Comparison of ENCODE assay signal across 14 cellular contexts in the genomic region with DNA sequence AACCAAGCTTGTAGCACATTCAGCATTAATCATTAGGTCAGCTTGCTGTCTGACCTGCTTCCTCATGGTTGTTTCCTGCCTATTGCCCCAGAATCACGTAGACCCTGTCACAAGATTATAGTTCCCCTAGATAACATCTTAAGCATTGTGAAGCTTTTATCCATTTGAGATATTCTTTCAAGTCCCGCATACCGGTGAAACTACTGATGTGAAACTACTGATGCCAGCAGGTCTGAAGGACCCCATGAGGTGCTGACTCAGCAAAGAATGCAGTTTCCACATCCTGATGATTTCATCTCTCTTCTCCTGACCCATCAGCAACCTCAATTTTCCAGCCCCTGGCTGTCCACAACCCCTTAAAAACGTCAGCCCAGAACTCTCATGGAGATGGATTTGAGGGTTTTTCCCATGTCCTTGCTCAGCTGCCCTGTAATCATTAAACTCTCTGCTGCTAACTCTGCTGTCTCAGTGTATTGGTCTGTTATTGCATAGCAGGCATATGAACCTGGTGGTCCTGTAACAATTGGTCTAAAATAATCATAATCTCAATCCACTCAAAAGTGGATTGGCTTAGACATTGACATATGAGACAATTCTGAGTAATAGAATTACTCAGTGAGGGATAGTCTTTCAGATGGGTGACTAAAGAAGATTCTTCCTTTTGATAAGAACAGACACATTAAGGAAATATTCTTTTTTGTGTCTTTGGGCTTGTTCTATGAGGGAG. TPM values are rescaled to one million over a fixed set of nuclear protein-coding genes. Genes with fewer than 3 reads are reported as not detected.
DNase-seq lines count a peak whose midpoint lies in the region; ATAC-seq and TF ChIP-seq lines count a peak whose summit lies in the region.
"Had no signal": no experiment of that assay in that cellular context is flagged by ENCODE, and none has a peak within 500 bp of the region (broad histone marks: within the 10 kb centered on the region; RNA-seq: fewer than 3 reads in every experiment).

No MANE protein-coding gene starts in this region.

- CTCF ChIA-PET in IMR-90 (lab: Yijun Ruan, JAX): interaction anchor here (1.3 kb wide), 1 partner anchor 8 kb away, joined by 3 read pairs; no protein-coding TSS in a partner anchor

- intact Hi-C loops in IMR-90 (cut with micrococcal nuclease) (no loop called here), spleen (cut with DNase I; ENCODE audit: low total_unique reads) (no loop called here)

- no peak overlapping the region for H2BK15ac ChIP-seq in IMR-90 (ENCODE audit: low read depth, low read length)

- H2BK120ac ChIP-seq in IMR-90 (ENCODE audit: low read depth, low read length): no peak overlapping the region

- in situ Hi-C loops in IMR-90 (cut with MboI; ENCODE audit: low sequenced_read_pairs): no loop called here

- H3K27ac Mint-ChIP-seq in T-helper 17 cell: no peak overlapping the region
- H3K27ac Mint-ChIP-seq: CD4-positive, alpha-beta memory T cell had no signal

- ATAC-seq in IMR-90 (ENCODE audit: low read depth): no peak
- ATAC-seq in T-helper 17 cell: no peak
- no peak for ATAC-seq in HG03045 (IDR thresholded peaks at IDR 0.05; ENCODE audit: unreplicated experiment)
- ATAC-seq: gastroesophageal sphincter had no signal

- H2AK5ac ChIP-seq in IMR-90 (ENCODE audit: low read depth, low read length): no peak overlapping the region

- 70% methylated on average over 2 of the region's 4 CpGs; no CpG with 5 or more reads in 1 of the 2 experiments for WGBS in IMR-90 (ENCODE audit: extremely low coverage in 2 of 2, insufficient read length in 1 of 2), 2 experiments
- WGBS in spleen, 5 donors: 45 to 66% (median 49%) methylated on average over 4 of the region's 4 CpGs

- H2BK20ac ChIP-seq in IMR-90 (ENCODE audit: low read depth, low read length): no peak overlapping the region

- no peak overlapping the region for H3K23ac ChIP-seq in IMR-90 (ENCODE audit: low read depth, low read length)

- POLR2A ChIA-PET in IMR-90 (lab: Charles Lee; ENCODE audit: unreplicated experiment): no interaction called here

- H3K4me3 Mint-ChIP-seq in T-helper 17 cell: no peak overlapping the region

- no peak overlapping the region for H4K8ac ChIP-seq in IMR-90 (ENCODE audit: low read depth in 2 of 2, low read length in 2 of 2)

- H4K20me1 ChIP-seq in IMR-90 (ENCODE audit: insufficient read depth, low read length): no peaks in the 10 kb centered on the region

- H2AFZ ChIP-seq in IMR-90 (replicated peaks; ENCODE audit: low read length, poor library complexity): no peak overlapping the region

- H3K36me3 ChIP-seq in IMR-90 (ENCODE audit: control insufficient read depth, insufficient read depth, low read length): no peaks in the 10 kb centered on the region
- H3K36me3 ChIP-seq in spleen: peaks cover 0 to 24% (median 0%) of the 10 kb centered on the region in 6 donors

- H3K36me3 Mint-ChIP-seq in T-helper 17 cell (ENCODE audit: low read depth): peaks cover 4% of the 10 kb centered on the region

- TF ChIP-seq RAD21 in IMR-90 (IDR thresholded peaks at IDR 0.05; ENCODE audit: low read length): no peak

- H3K56ac ChIP-seq in IMR-90 (ENCODE audit: extremely low read depth, insufficient read depth, low read length): no peak overlapping the region

- DNase-seq in EH (ENCODE audit: low read depth): peak; percentile 71
- DNase-seq in IMR-90: peak; percentile 45
- DNase-seq in astrocyte of the hippocampus (ENCODE audit: low read depth, low spot score): peak; percentile 63
- DNase-seq in left kidney (ENCODE audit: low read depth, low spot score): peak; percentile 2
- no peak for DNase-seq in spleen
- no peak for DNase-seq in T-helper 17 cell
- DNase-seq in NK-92 treated with Interleukin-12 subunit alpha and Interleukin-12 subunit beta, amount 100 ng/mL, for 24 hours (lab: John Stamatoyannopoulos, UW): no peak
- DNase-seq: activated effector memory CD4-positive, alpha-beta T cell treated with Interleukin-2 at 50 U/mL for 16 hours; CD4-positive, alpha-beta memory T cell; left ventricle myocardium inferior; NCI-H2029; stimulated activated CD4-positive, alpha-beta T cell treated with anti-CD3 and anti-CD28 coated beads, Interleukin-15, amount 100 ng/mL, for 24 hours had no signal

- H3K4ac ChIP-seq in IMR-90 (ENCODE audit: low read depth, low read length): no peak overlapping the region

- H2BK5ac ChIP-seq in IMR-90 (ENCODE audit: low read depth, low read length, poor library complexity, severe bottlenecking): no peak overlapping the region

- no peak overlapping the region for H3K4me2 ChIP-seq in IMR-90 (ENCODE audit: low read depth, low read length)

- 0 out of 4 replicates have a peak, but pooled peaks cover 0 to under 1% of the 10 kb centered on the region in 2 experiments for H3K79me1 ChIP-seq in IMR-90 (ENCODE audit: low read depth in 1 of 2, low read length in 2 of 2)

- TF ChIP-seq POLR2A in IMR-90 (IDR thresholded peaks at IDR 0.05; ENCODE audit: low read depth, low read length) (no peak), spleen (IDR thresholded peaks at IDR 0.05) (no peak)

- H4K91ac ChIP-seq in IMR-90 (ENCODE audit: insufficient read depth, low read depth, low read length): no peak overlapping the region

- H3K4me1 ChIP-seq in IMR-90 (ENCODE audit: control insufficient read depth, insufficient read depth, low read length) (no peaks in the 10 kb centered on the region), spleen (no peaks in the 10 kb centered on the region)
- H3K4me1 ChIP-seq: gastroesophageal sphincter, left ventricle myocardium inferior had no signal

- H3K4me3 ChIP-seq in IMR-90 (ENCODE audit: insufficient read depth, low read depth, low read length) (no peak overlapping the region), spleen (no peak overlapping the region)
- H3K4me3 ChIP-seq: gastroesophageal sphincter, left ventricle myocardium inferior had no signal

- dilution Hi-C loops in IMR-90 (cut with HindIII; ENCODE audit: low sequenced_read_pairs, unreplicated experiment): no loop called here

- TF ChIP-seq CTCF in IMR-90 (conservative IDR thresholded peaks at IDR 0.05; ENCODE audit: low read depth, low read length) (no peak), spleen (IDR thresholded peaks at IDR 0.05 in 8 of 11, conservative IDR thresholded peaks at IDR 0.05 in 3 of 11) (no peak)

- BruUV-seq in IMR-90 (replicated peaks; lab: Mats Ljungman, UMichigan): no TSS peak

- H3K27ac ChIP-seq in IMR-90 (ENCODE audit: insufficient read depth, low read length) (no peak overlapping the region), spleen (no peak overlapping the region)
- H3K27ac ChIP-seq: gastroesophageal sphincter, left ventricle myocardium inferior had no signal

- no peak overlapping the region for H3K9ac ChIP-seq in IMR-90 (ENCODE audit: low read depth, low read length)

- H2AK9ac ChIP-seq in IMR-90 (replicated peaks; ENCODE audit: low read depth, low read length, poor library complexity): no peak overlapping the region

- 0 out of 2 replicates have a peak, but pooled peaks cover under 1% of the 10 kb centered on the region for H3K9me1 ChIP-seq in IMR-90 (ENCODE audit: insufficient read depth, low read length)

- H3K9me3 ChIP-seq in IMR-90 (ENCODE audit: control insufficient read depth, insufficient read depth, low read length) (peaks cover 2% of the 10 kb centered on the region), spleen (peaks cover 0 to 7% (median 0%) of the 10 kb centered on the region in 8 donors), T-helper 17 cell (ENCODE audit: control insufficient read depth, low read length, poor library complexity, severe bottlenecking) (no peaks in the 10 kb centered on the region)
- H3K9me3 ChIP-seq: gastroesophageal sphincter, left ventricle myocardium inferior had no signal

- no peaks in the 10 kb centered on the region for H3K27me3 Mint-ChIP-seq in T-helper 17 cell
- H3K27me3 Mint-ChIP-seq: CD4-positive, alpha-beta memory T cell had no signal

- no peak overlapping the region for H3K18ac ChIP-seq in IMR-90 (ENCODE audit: low read depth, low read length)

- H3K27me3 ChIP-seq in IMR-90 (ENCODE audit: control insufficient read depth, insufficient read depth, low read length): no peaks in the 10 kb centered on the region
- no peaks in the 10 kb centered on the region for H3K27me3 ChIP-seq in spleen (replicated peaks in 1 of 7)
- H3K27me3 ChIP-seq: gastroesophageal sphincter had no signal

- H3K4me1 Mint-ChIP-seq in T-helper 17 cell: no peaks in the 10 kb centered on the region

- H4K5ac ChIP-seq in IMR-90 (ENCODE audit: low read depth, low read length): no peak overlapping the region

- no peak overlapping the region for H3K14ac ChIP-seq in IMR-90 (replicated peaks; ENCODE audit: low read depth, low read length)

TF ChIP-seq in IMR-90, 13 proteins besides CTCF, POLR2A, EP300 and RAD21:
- TF ChIP-seq CEBPB (IDR thresholded peaks at IDR 0.05; ENCODE audit: low read depth, low read length) (no peak), MAFK (IDR thresholded peaks at IDR 0.05; ENCODE audit: low read depth, low read length) (peak; percentile 99), MXI1 (IDR thresholded peaks at IDR 0.05; ENCODE audit: borderline replicate concordance, low read depth, low read length) (no peak), FOS (IDR thresholded peaks at IDR 0.05; ENCODE audit: low read depth, low read length) (no peak)

RNA-seq across cellular contexts. Expression of a gene that starts 26.3 kb away (rescaled TPM):
- total RNA-seq in IMR-90 (2012; rRNA removed): 268 and 454 TPM in 2 replicates
- 26.8 and 29.2 TPM in 2 replicates for polyA plus RNA-seq in IMR-90 (2012; rRNA removed)
- polyA plus RNA-seq in IMR-90 (2012; cell fraction: cytosol; rRNA removed): 8.9 and 10.6 TPM in 2 replicates
- polyA plus RNA-seq in IMR-90 (2012; cell fraction: nucleus; rRNA removed; ENCODE audit: low replicate concordance): 9.2 and 38.5 TPM in 2 replicates
- 100 to 1,000 TPM in 2 of 7 donors, 10 to 100 TPM in 5; 58.6 to 144 (median 75.9) TPM for total RNA-seq in spleen
- polyA plus RNA-seq in spleen: 1 to 10 TPM; 5.8 to 7.2 (median 6.8) TPM
- 10 to 100 TPM; 43.7 to 54.8 TPM for total RNA-seq in T-helper 17 cell

RNA-seq across cellular contexts. Expression of a gene that starts 26.9 kb away (rescaled TPM):
- not detected in 2 replicates for total RNA-seq in IMR-90 (2012; rRNA removed)
- polyA plus RNA-seq in IMR-90 (2012; rRNA removed): not detected in 2 replicates
- polyA plus RNA-seq in IMR-90 (2012; cell fraction: cytosol; rRNA removed): not detected in 2 replicates
- not detected in 2 replicates for polyA plus RNA-seq in IMR-90 (2012; cell fraction: nucleus; rRNA removed; ENCODE audit: low replicate concordance)
- total RNA-seq in spleen: under 1 TPM in 1 of 7 donors, not detected in 6; 0.37 TPM
- polyA plus RNA-seq in spleen: not detected
- total RNA-seq in T-helper 17 cell: not detected
- total RNA-seq: CD4-positive, alpha-beta memory T cell; gastroesophageal sphincter; left ventricle myocardium inferior had no signal
- polyA plus RNA-seq: CD4-positive, alpha-beta memory T cell had no signal

Comparison
In these comparisons a context has a peak if more than half of its experiments do, and no peak if none do; other contexts are left out.
1. DNase-seq: peak in EH (single experiment), IMR-90 (single experiment), astrocyte of the hippocampus (single experiment) and left kidney (single experiment); none in spleen (single experiment), T-helper 17 cell (0 of 3) and NK-92 treated with Interleukin-12 subunit alpha and Interleukin-12 subunit beta, amount 100 ng/mL, for 24 hours (single experiment).